ENCODE assay signal across 9 cellular contexts in the genomic region with DNA sequence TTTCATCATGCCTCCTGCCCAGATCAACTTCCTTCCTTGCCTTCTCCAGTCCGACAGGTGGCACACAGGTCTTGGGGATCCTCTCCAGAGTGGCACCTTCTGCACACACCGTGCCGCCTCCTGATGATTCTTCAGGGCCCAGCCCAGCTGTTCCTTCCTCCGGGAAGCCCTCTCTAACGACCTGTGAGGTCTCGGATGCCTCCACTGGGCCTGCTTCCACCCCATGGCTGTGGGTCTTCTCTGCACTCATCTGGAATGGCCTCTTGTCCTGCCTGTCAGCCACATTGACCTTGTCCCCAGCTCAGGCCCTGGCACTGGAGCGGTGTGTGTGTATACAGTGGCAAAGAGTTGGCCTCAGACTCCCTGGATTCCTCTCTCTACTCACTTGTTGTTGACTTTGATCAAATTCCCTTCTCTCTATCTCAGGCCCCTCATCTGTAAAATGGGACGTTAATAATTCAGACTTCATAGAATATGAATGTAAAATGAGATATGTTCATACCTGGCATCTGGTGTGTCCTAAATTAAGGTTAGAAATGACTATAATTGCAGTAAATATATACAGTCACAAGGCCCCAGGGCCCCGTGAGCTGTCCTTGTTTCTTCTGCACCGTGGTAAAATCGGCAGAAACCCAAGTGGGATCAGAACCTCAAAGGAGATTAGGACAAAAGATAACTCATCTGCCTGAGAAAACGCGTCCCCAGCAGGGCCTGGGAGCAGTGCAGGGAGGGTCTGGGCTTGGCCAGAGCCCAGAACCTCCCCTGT. TPM values are rescaled to one million over a fixed set of nuclear protein-coding genes. Genes with fewer than 3 reads are reported as not detected.
DNase-seq lines count a peak whose midpoint lies in the region; ATAC-seq and TF ChIP-seq lines count a peak whose summit lies in the region.
"Had no signal": no experiment of that assay in that cellular context is flagged by ENCODE, and none has a peak within 500 bp of the region (broad histone marks: within the 10 kb centered on the region; RNA-seq: fewer than 3 reads in every experiment).

No MANE protein-coding gene starts in this region.

- no peak for TF ChIP-seq POLR2A in prostate gland (IDR thresholded peaks at IDR 0.05)
- no peak for TF ChIP-seq POLR2A in thyroid gland (IDR thresholded peaks at IDR 0.05)

- H3K9me3 ChIP-seq in DND-41 (ENCODE audit: insufficient read depth, low read length, severe bottlenecking) (no peaks in the 10 kb centered on the region), fibroblast of lung (ENCODE audit: control insufficient read depth, insufficient read depth, low read depth, low read length) (no peaks in the 10 kb centered on the region), prostate gland (no peaks in the 10 kb centered on the region), thyroid gland (no peaks in the 10 kb centered on the region)

- H2AFZ ChIP-seq in DND-41 (ENCODE audit: low read depth, low read length) (peak overlapping the region; percentile 13; the same call in 1 of the 2 replicates), fibroblast of lung (ENCODE audit: low read length) (peak overlapping the region; percentile 0)

- DNase-seq in DND-41, result no peak
- DNase-seq in fibroblast of lung (ENCODE audit: low read depth in 2 of 2), result no peak
- peak; percentile 30 for DNase-seq in prostate gland (ENCODE audit: low spot score)
- no peak for DNase-seq in effector CD4-positive, alpha-beta T cell
- DNase-seq in thyroid gland, result no peak
- DNase-seq: NCI-H1436 treated with DMSO at 0.1 percent for 48 hours had no signal

- ATAC-seq in DND-41 (ENCODE audit: insufficient read depth, low read depth) (no peak), HG02884 (IDR thresholded peaks at IDR 0.05; ENCODE audit: unreplicated experiment) (no peak), HG03354 (IDR thresholded peaks at IDR 0.05; ENCODE audit: poor library complexity, severe bottlenecking, unreplicated experiment) (no peak)

- H3K27me3 ChIP-seq in DND-41 (ENCODE audit: insufficient read depth, low read length, poor library complexity), result no peaks in the 10 kb centered on the region
- no peaks in the 10 kb centered on the region for H3K27me3 ChIP-seq in fibroblast of lung (ENCODE audit: control insufficient read depth, insufficient read depth, low read length)
- H3K27me3 ChIP-seq in prostate gland (replicated peaks; ENCODE audit: insufficient read depth), result no peaks in the 10 kb centered on the region
- no peaks in the 10 kb centered on the region for H3K27me3 ChIP-seq in thyroid gland

- H3K36me3 ChIP-seq in DND-41 (ENCODE audit: insufficient read depth, low read length), result no peaks in the 10 kb centered on the region
- no peaks in the 10 kb centered on the region for H3K36me3 ChIP-seq in fibroblast of lung (ENCODE audit: control insufficient read depth, insufficient read depth, low read length)
- H3K36me3 ChIP-seq in prostate gland, result peaks cover 0 to 2% of the 10 kb centered on the region in 2 donors
- H3K36me3 ChIP-seq in thyroid gland, result peaks cover 0 to 3% of the 10 kb centered on the region in 2 donors

- H3K4me1 ChIP-seq in DND-41 (ENCODE audit: insufficient read depth, low read length) (peaks cover 22% of the 10 kb centered on the region), fibroblast of lung (ENCODE audit: control insufficient read depth, extremely low read depth, insufficient read depth, low read length) (peaks cover 7% of the 10 kb centered on the region), prostate gland (replicated peaks) (peaks cover 11% of the 10 kb centered on the region), thyroid gland (peaks cover 12 to 14% of the 10 kb centered on the region in 2 donors)

- H3K9ac ChIP-seq in DND-41 (ENCODE audit: low read depth, low read length) (peak overlapping the region; percentile 78; the same call in 1 of the 2 replicates), fibroblast of lung (ENCODE audit: insufficient read depth, low read length) (peak overlapping the region; percentile 33)

- H4K20me1 ChIP-seq in DND-41 (ENCODE audit: insufficient read depth, low read length), result no peaks in the 10 kb centered on the region; the same call in 1 of the 2 replicates
- no peaks in the 10 kb centered on the region for H4K20me1 ChIP-seq in fibroblast of lung (ENCODE audit: control insufficient read depth, extremely low read depth, insufficient read depth, low read length)

- H3K27ac ChIP-seq in DND-41 (ENCODE audit: low read length), result no peak overlapping the region
- H3K27ac ChIP-seq in VCaP, result peak overlapping the region; percentile 88
- peak overlapping the region; percentile 73 for H3K27ac ChIP-seq in fibroblast of lung (ENCODE audit: insufficient read depth, low read length)
- peak overlapping the region; percentile 82 to 88 for H3K27ac ChIP-seq in prostate gland
- H3K27ac ChIP-seq in thyroid gland, result peak overlapping the region in 1 of 3 donors; percentile 52

- H3K4me3 ChIP-seq in DND-41 (ENCODE audit: low read depth in 1 of 2, low read length in 2 of 2) (no peak overlapping the region), fibroblast of lung (replicated peaks in 1 of 4; ENCODE audit: control extremely low read depth in 1 of 4, insufficient read depth in 1 of 4, low read depth in 3 of 4, low read length in 4 of 4) (peak overlapping the region; percentile 25 to 95 (median 67)), prostate gland (peak overlapping the region; percentile 87 to 98), thyroid gland (replicated peaks in 1 of 3) (peak overlapping the region in 1 of 3 donors; percentile 93)

- peak overlapping the region; percentile 91; the same call in 1 of the 2 replicates for H3K4me2 ChIP-seq in DND-41 (ENCODE audit: insufficient read depth, low read length)
- H3K4me2 ChIP-seq in fibroblast of lung (ENCODE audit: extremely low read depth, insufficient read depth, low read length), result peak overlapping the region; percentile 95

- TF ChIP-seq CTCF in DND-41 (IDR thresholded peaks at IDR 0.05; ENCODE audit: borderline replicate concordance, extremely low read depth, low read length, poor library complexity, severe bottlenecking) (no peak), VCaP (conservative IDR thresholded peaks at IDR 0.05) (no peak), fibroblast of lung (conservative IDR thresholded peaks at IDR 0.05 in 1 of 2, IDR thresholded peaks at IDR 0.05 in 1 of 2; ENCODE audit: low read depth in 1 of 2, low read length in 2 of 2) (no peak), prostate gland (IDR thresholded peaks at IDR 0.05) (peak in 1 of 4 experiments; percentile 2), thyroid gland (IDR thresholded peaks at IDR 0.05) (no peak)

- intact Hi-C loops in prostate gland (cut with DNase I), result no loop called here
- intact Hi-C loops in thyroid gland (cut with DNase I), result no loop called here

- 41% methylated on average over 13 of the region's 13 CpGs for WGBS in prostate gland
- 79% methylated on average over 13 of the region's 13 CpGs for WGBS in thyroid gland, 2 donors

- H3K79me2 ChIP-seq in DND-41 (ENCODE audit: insufficient read depth, low read length) (no peaks in the 10 kb centered on the region), fibroblast of lung (ENCODE audit: control insufficient read depth, insufficient read depth, low read length) (peaks cover 13% of the 10 kb centered on the region)

RNA-seq across cellular contexts. Expression of a gene that starts 1.5 kb away (rescaled TPM):
- 71.9 and 120 TPM in 2 replicates for total RNA-seq in fibroblast of lung
- 63.6 and 90.6 TPM in 2 replicates for polyA plus RNA-seq in fibroblast of lung
- polyA plus RNA-seq in fibroblast of lung (2012), result 49.4 and 60.5 TPM in 2 replicates
- 19.7 and 20.2 TPM in 2 replicates for polyA minus RNA-seq in fibroblast of lung (ENCODE audit: low replicate concordance)
- total RNA-seq in prostate gland, result 100 to 1,000 TPM in 1 of 2 donors, 10 to 100 TPM in 1; 66.5 to 159 TPM
- total RNA-seq in thyroid gland, result 10 to 100 TPM; 30.8 to 41.5 (median 38.8) TPM

RNA-seq across cellular contexts. Expression of a gene that starts 31.7 kb away (rescaled TPM):
- total RNA-seq in fibroblast of lung (4.9 and 27.7 TPM in 2 replicates), prostate gland (1 to 10 TPM; 2.6 to 9.9 TPM), thyroid gland (1 to 10 TPM in 3 of 4 donors, under 1 TPM in 1; 0.83 to 2.4 (median 2.0) TPM)
- 32.7 and 89.3 TPM in 2 replicates for polyA plus RNA-seq in fibroblast of lung
- 20.4 and 60.3 TPM in 2 replicates for polyA plus RNA-seq in fibroblast of lung (2012)
- polyA minus RNA-seq in fibroblast of lung (ENCODE audit: low replicate concordance), result 5.4 and 24.1 TPM in 2 replicates

RNA-seq across cellular contexts. Expression of a gene that starts 32.1 kb away (rescaled TPM):
- total RNA-seq in fibroblast of lung (28.8 and 31.2 TPM in 2 replicates), prostate gland (10 to 100 TPM; 35.1 to 40.2 TPM), thyroid gland (10 to 100 TPM; 26.9 to 36.8 (median 32.6) TPM)
- polyA plus RNA-seq in fibroblast of lung, result 55.2 and 68.6 TPM in 2 replicates
- polyA plus RNA-seq in fibroblast of lung (2012), result 34.5 and 46.9 TPM in 2 replicates
- polyA minus RNA-seq in fibroblast of lung (ENCODE audit: low replicate concordance), result 133 and 137 TPM in 2 replicates

RNA-seq across cellular contexts. Expression of a gene that starts 51.7 kb away (rescaled TPM):
- total RNA-seq in fibroblast of lung, result 14.9 and 17.7 TPM in 2 replicates
- 63.7 and 65.8 TPM in 2 replicates for polyA plus RNA-seq in fibroblast of lung
- polyA plus RNA-seq in fibroblast of lung (2012), result 39.0 and 48.2 TPM in 2 replicates
- 84.7 and 110 TPM in 2 replicates for polyA minus RNA-seq in fibroblast of lung (ENCODE audit: low replicate concordance)
- total RNA-seq in prostate gland, result 1 to 10 TPM in 1 of 2 donors, under 1 TPM in 1; 0.59 to 1.2 TPM
- total RNA-seq in thyroid gland, result 1 to 10 TPM in 2 of 4 donors, under 1 TPM in 2; 0.22 to 1.6 (median 1.0) TPM

Comparison
In these comparisons a context has a peak if more than half of its experiments do, and no peak if none do; other contexts are left out.
1. H3K4me3 ChIP-seq: peak in fibroblast of lung (4 of 4) and prostate gland (2 of 2); none in DND-41 (0 of 2).